In genomic region chr6:49736017-49736508, GRCh38 we compare ENCODE assay signal across 1 cellular context.
TF ChIP-seq lines count a peak whose summit lies in the region.

No MANE protein-coding gene starts in this region.

TF ChIP-seq in K562, 482 proteins besides CTCF, POLR2A, EP300 and RAD21 (continued from another document):
- TF ChIP-seq NCOA4 (IDR thresholded peaks at IDR 0.05; ENCODE audit: partially characterized antibody) (no peak), XRCC3 (IDR thresholded peaks at IDR 0.05) (no peak), TBL1XR1 (IDR thresholded peaks at IDR 0.05; ENCODE audit: low read length in 2 of 2) (peak; percentile 46 to 84; a peak in 2 of 4 replicates), C11orf30 (IDR thresholded peaks at IDR 0.05; ENCODE audit: low read depth) (peak; percentile 46), ZFPM2 (CRISPR knock-in tag; IDR thresholded peaks at IDR 0.05) (no peak), HNRNPK (IDR thresholded peaks at IDR 0.05; ENCODE audit: low read depth, low read length, poor library complexity, severe bottlenecking) (no peak), PTTG1 (tag; IDR thresholded peaks at IDR 0.05; ENCODE audit: low read depth) (no peak), XRCC5 (IDR thresholded peaks at IDR 0.05; ENCODE audit: low read depth, low read length) (no peak), ZNF764 (CRISPR knock-in tag; IDR thresholded peaks at IDR 0.05; ENCODE audit: low read depth) (no peak), TGIF2 (CRISPR knock-in tag; IDR thresholded peaks at IDR 0.05) (no peak)
- TF ChIP-seq, protein P1, sequence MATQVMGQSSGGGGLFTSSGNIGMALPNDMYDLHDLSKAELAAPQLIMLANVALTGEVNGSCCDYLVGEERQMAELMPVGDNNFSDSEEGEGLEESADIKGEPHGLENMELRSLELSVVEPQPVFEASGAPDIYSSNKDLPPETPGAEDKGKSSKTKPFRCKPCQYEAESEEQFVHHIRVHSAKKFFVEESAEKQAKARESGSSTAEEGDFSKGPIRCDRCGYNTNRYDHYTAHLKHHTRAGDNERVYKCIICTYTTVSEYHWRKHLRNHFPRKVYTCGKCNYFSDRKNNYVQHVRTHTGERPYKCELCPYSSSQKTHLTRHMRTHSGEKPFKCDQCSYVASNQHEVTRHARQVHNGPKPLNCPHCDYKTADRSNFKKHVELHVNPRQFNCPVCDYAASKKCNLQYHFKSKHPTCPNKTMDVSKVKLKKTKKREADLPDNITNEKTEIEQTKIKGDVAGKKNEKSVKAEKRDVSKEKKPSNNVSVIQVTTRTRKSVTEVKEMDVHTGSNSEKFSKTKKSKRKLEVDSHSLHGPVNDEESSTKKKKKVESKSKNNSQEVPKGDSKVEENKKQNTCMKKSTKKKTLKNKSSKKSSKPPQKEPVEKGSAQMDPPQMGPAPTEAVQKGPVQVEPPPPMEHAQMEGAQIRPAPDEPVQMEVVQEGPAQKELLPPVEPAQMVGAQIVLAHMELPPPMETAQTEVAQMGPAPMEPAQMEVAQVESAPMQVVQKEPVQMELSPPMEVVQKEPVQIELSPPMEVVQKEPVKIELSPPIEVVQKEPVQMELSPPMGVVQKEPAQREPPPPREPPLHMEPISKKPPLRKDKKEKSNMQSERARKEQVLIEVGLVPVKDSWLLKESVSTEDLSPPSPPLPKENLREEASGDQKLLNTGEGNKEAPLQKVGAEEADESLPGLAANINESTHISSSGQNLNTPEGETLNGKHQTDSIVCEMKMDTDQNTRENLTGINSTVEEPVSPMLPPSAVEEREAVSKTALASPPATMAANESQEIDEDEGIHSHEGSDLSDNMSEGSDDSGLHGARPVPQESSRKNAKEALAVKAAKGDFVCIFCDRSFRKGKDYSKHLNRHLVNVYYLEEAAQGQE (CRISPR knock-in tag; IDR thresholded peaks at IDR 0.05; ENCODE audit: low read depth) = no peak
